ENCODE assay signal across 21 cellular contexts in the genomic region with DNA sequence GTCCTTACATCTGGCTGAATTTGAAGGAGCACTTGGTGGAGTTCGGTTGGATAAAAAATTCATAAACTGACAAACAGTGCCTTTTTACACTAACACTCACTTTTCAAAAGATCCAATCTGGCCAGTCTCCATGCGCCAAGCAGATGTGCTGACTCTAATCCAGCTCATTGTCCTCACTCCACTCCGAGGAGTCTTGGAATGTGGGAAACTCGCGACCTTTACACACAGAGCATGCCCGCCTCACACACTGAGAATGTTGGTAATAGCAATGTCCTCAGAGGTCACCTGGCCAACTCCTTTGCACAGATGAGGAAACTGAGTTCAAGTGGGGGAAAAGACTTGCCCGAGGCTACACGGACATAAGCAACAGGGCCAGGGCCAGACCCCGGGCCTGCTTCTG.
DNase-seq lines count a peak whose midpoint lies in the region; ATAC-seq and TF ChIP-seq lines count a peak whose summit lies in the region.
"Had no signal": no experiment of that assay in that cellular context is flagged by ENCODE, and none has a peak within 500 bp of the region (broad histone marks: within the 10 kb centered on the region; RNA-seq: fewer than 3 reads in every experiment).

No MANE protein-coding gene starts in this region.

- DNase-seq in heart left ventricle (no peak), Right ventricle myocardium superior (no peak), amniotic epithelial cell (ENCODE audit: low read depth) (peak; percentile 33), fibroblast of villous mesenchyme (ENCODE audit: low read depth) (peak; percentile 47), upper lobe of right lung (no peak), NCI-H2171 treated with DMSO at 0.1 percent for 48 hours (lab: John Stamatoyannopoulos, UW) (no peak)
- no peak for DNase-seq in activated CD4-positive, alpha-beta T cell treated with anti-CD3 and anti-CD28 coated beads, Interleukin-2, amount 10 ng/mL, durations not matched to agents 7 days and 5 days
- DNase-seq: activated CD4-positive, alpha-beta T cell treated with anti-CD3 and anti-CD28 coated beads, Interleukin-2, amount 50 U/mL, for 1 hour; activated naive CD4-positive, alpha-beta T cell treated with Interleukin-2 at 50 U/mL for 16 hours; body of pancreas; CD8-positive, alpha-beta memory T cell; H7; lower lobe of right lung; NCI-H1417 treated with DMSO at 0.1 percent for 48 hours; NCI-H2227 treated with DMSO at 0.1 percent for 48 hours; SIG-M5; spleen; transverse colon had no signal

- WGBS in heart left ventricle, 4 donors: 70 to 82% (median 78%) methylated on average over 8 to 9 of the region's 9 CpGs

- no peaks in the 10 kb centered on the region for H3K9me3 Mint-ChIP-seq in activated CD4-positive, alpha-beta T cell treated with anti-CD3 and anti-CD28 coated beads, Interleukin-2, amount 10 ng/mL, durations not matched to agents 7 days and 5 days
- H3K9me3 Mint-ChIP-seq: dendritic cell treated with granulocyte-macrophage colony-stimulating factor and Interleukin-4, amounts not matched to agents 40 ng/mL and 50 ng/mL, for 4 days; stimulated activated effector memory CD8-positive, alpha-beta T cell treated with anti-CD3 and anti-CD28 coated beads, Interleukin-12 subunit alpha, Interleukin-12 subunit beta, amount 100 ng/mL, for 72 hours had no signal

- H3K27ac Mint-ChIP-seq in activated CD4-positive, alpha-beta T cell treated with anti-CD3 and anti-CD28 coated beads, Interleukin-2, amount 10 ng/mL, durations not matched to agents 7 days and 5 days: no peak overlapping the region
- H3K27ac Mint-ChIP-seq: CD8-positive, alpha-beta memory T cell; dendritic cell treated with granulocyte-macrophage colony-stimulating factor and Interleukin-4, amounts not matched to agents 40 ng/mL and 50 ng/mL, for 4 days; stimulated activated effector memory CD8-positive, alpha-beta T cell treated with anti-CD3 and anti-CD28 coated beads, Interleukin-12 subunit alpha, Interleukin-12 subunit beta, amount 100 ng/mL, for 72 hours had no signal

- H3K36me3 ChIP-seq in heart left ventricle (no peaks in the 10 kb centered on the region), upper lobe of right lung (no peaks in the 10 kb centered on the region)
- H3K36me3 ChIP-seq: lower lobe of right lung, spleen, transverse colon had no signal

- H3K27ac ChIP-seq in heart left ventricle (no peak overlapping the region), upper lobe of right lung (no peak overlapping the region)
- H3K27ac ChIP-seq: body of pancreas, lower lobe of right lung, spleen, transverse colon had no signal

- no peaks in the 10 kb centered on the region for H3K4me1 ChIP-seq in heart left ventricle
- no peaks in the 10 kb centered on the region for H3K4me1 ChIP-seq in upper lobe of right lung
- H3K4me1 ChIP-seq: body of pancreas, lower lobe of right lung, spleen, transverse colon had no signal

- ATAC-seq in heart left ventricle: peak in 3 of 4 donors; percentile 45 to 55 (median 50)
- ATAC-seq in Right ventricle myocardium superior (ENCODE audit: poor library complexity): no peak
- ATAC-seq in upper lobe of right lung: peak; percentile 43
- ATAC-seq in GM19455 (IDR thresholded peaks at IDR 0.05; ENCODE audit: unreplicated experiment): no peak
- ATAC-seq: body of pancreas had no signal

- H3K9me3 ChIP-seq in heart left ventricle (peaks cover 0 to 5% (median 0%) of the 10 kb centered on the region in 12 donors), upper lobe of right lung (no peaks in the 10 kb centered on the region)
- H3K9me3 ChIP-seq: body of pancreas, lower lobe of right lung, transverse colon had no signal

- POLR2A ChIA-PET in activated CD4-positive, alpha-beta T cell treated with anti-CD3 and anti-CD28 coated beads, Interleukin-2, amount 10 ng/mL, durations not matched to agents 7 days and 5 days (lab: Charles Lee): no interaction called here

- H3K4me3 ChIP-seq in heart left ventricle (no peak overlapping the region), fibroblast of villous mesenchyme (ENCODE audit: low read depth, low read length) (no peak overlapping the region), upper lobe of right lung (no peak overlapping the region)
- H3K4me3 ChIP-seq: body of pancreas, lower lobe of right lung, spleen, transverse colon had no signal

- no peak for TF ChIP-seq CTCF in heart left ventricle (IDR thresholded peaks at IDR 0.05)
- TF ChIP-seq CTCF in fibroblast of villous mesenchyme (IDR thresholded peaks at IDR 0.05; ENCODE audit: insufficient read depth, low read depth, low read length): no peak
- no peak for TF ChIP-seq CTCF in upper lobe of right lung (IDR thresholded peaks at IDR 0.05)

- no peaks in the 10 kb centered on the region for H3K36me3 Mint-ChIP-seq in activated CD4-positive, alpha-beta T cell treated with anti-CD3 and anti-CD28 coated beads, Interleukin-2, amount 10 ng/mL, durations not matched to agents 7 days and 5 days (ENCODE audit: low read depth)
- H3K36me3 Mint-ChIP-seq: CD8-positive, alpha-beta memory T cell; stimulated activated effector memory CD8-positive, alpha-beta T cell treated with anti-CD3 and anti-CD28 coated beads, Interleukin-12 subunit alpha, Interleukin-12 subunit beta, amount 100 ng/mL, for 72 hours had no signal

- H3K27me3 Mint-ChIP-seq in activated CD4-positive, alpha-beta T cell treated with anti-CD3 and anti-CD28 coated beads, Interleukin-2, amount 10 ng/mL, durations not matched to agents 7 days and 5 days: peaks cover 17% of the 10 kb centered on the region

- no peak for TF ChIP-seq POLR2A in heart left ventricle (IDR thresholded peaks at IDR 0.05)

- no peak overlapping the region for H3K4me3 Mint-ChIP-seq in activated CD4-positive, alpha-beta T cell treated with anti-CD3 and anti-CD28 coated beads, Interleukin-2, amount 10 ng/mL, durations not matched to agents 7 days and 5 days
- H3K4me3 Mint-ChIP-seq: dendritic cell treated with granulocyte-macrophage colony-stimulating factor and Interleukin-4, amounts not matched to agents 40 ng/mL and 50 ng/mL, for 4 days; stimulated activated effector memory CD8-positive, alpha-beta T cell treated with anti-CD3 and anti-CD28 coated beads, Interleukin-12 subunit alpha, Interleukin-12 subunit beta, amount 100 ng/mL, for 72 hours had no signal

- intact Hi-C loops in heart left ventricle (cut with DNase I): no loop called here
- intact Hi-C loops in Right ventricle myocardium superior (cut with DNase I): no loop called here
- intact Hi-C loops in upper lobe of right lung (cut with DNase I): no loop called here

- CTCF ChIA-PET in activated CD4-positive, alpha-beta T cell treated with anti-CD3 and anti-CD28 coated beads, Interleukin-2, amount 10 ng/mL, durations not matched to agents 7 days and 5 days (lab: Charles Lee): no interaction called here

- H3K27me3 ChIP-seq in heart left ventricle: peaks cover 0 to 3% (median 0%) of the 10 kb centered on the region in 9 donors
- H3K27me3 ChIP-seq in upper lobe of right lung: no peaks in the 10 kb centered on the region
- H3K27me3 ChIP-seq: body of pancreas, transverse colon had no signal

- H3K4me1 Mint-ChIP-seq in activated CD4-positive, alpha-beta T cell treated with anti-CD3 and anti-CD28 coated beads, Interleukin-2, amount 10 ng/mL, durations not matched to agents 7 days and 5 days: no peaks in the 10 kb centered on the region
- H3K4me1 Mint-ChIP-seq: CD8-positive, alpha-beta memory T cell; stimulated activated effector memory CD8-positive, alpha-beta T cell treated with anti-CD3 and anti-CD28 coated beads, Interleukin-12 subunit alpha, Interleukin-12 subunit beta, amount 100 ng/mL, for 72 hours had no signal

Comparison
In these comparisons a context has a peak if more than half of its experiments do, and no peak if none do; other contexts are left out.
1. ATAC-seq: peak in heart left ventricle (3 of 4) and upper lobe of right lung (single experiment); none in Right ventricle myocardium superior (single experiment) and GM19455 (single experiment).
2. DNase-seq: peak in amniotic epithelial cell (single experiment) and fibroblast of villous mesenchyme (single experiment); none in heart left ventricle (0 of 5), Right ventricle myocardium superior (single experiment), upper lobe of right lung (single experiment), NCI-H2171 treated with DMSO at 0.1 percent for 48 hours (single experiment) and activated CD4-positive, alpha-beta T cell treated with anti-CD3 and anti-CD28 coated beads, Interleukin-2, amount 10 ng/mL, durations not matched to agents 7 days and 5 days (single experiment).